Comparison of ENCODE assay signal across 26 cellular contexts in the genomic region with DNA sequence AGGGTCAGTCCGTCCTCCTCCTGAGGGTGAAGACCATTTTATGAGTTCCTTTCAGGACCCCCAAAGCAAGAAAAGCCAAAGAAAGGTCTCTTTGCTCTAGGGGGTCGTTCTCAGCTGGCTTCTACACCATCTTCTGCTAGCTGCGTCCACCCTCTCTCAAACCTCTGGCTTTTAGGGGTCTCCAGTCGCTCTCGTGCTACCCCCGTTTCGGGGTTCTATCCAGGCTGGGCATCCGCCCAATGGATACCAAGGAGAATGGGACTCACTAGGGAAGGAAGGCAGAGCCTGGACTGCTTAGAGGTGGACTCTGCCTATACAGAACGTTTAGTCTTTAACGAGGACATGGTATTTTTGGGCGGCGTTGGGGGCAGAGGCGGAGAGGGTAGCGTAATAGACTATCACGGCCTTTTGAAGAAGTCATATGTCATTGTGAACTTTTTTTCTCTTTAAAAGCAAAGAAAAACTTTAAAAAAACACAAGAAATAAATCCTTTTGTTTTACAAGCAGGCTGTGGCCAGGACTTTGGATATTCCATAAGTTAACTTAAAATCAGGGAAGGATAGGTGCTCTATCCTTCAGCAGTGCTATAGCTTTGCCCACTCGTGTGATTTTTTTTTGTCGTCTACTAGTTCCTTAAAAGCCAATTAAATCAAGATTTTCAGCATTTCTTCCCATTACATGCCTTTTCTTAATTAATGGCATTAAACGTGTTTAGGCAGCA. TPM values are rescaled to one million over a fixed set of nuclear protein-coding genes. Genes with fewer than 3 reads are reported as not detected.
DNase-seq lines count a peak whose midpoint lies in the region; ATAC-seq, FAIRE-seq and TF ChIP-seq lines count a peak whose summit lies in the region.
"Had no signal": no experiment of that assay in that cellular context is flagged by ENCODE, and none has a peak within 500 bp of the region (broad histone marks: within the 10 kb centered on the region; RNA-seq: fewer than 3 reads in every experiment).

No MANE protein-coding gene starts in this region.

- H4K20me1 ChIP-seq in GM23338 (replicated peaks; ENCODE audit: insufficient read depth) (peaks cover 24% of the 10 kb centered on the region; the same call in 1 of the 2 replicates), PC-9 (ENCODE audit: insufficient read depth) (no peaks in the 10 kb centered on the region)

- peak overlapping the region; percentile 24 for H3K4me3 Mint-ChIP-seq in T-helper 2 cell treated with Interferon-gamma antibody and Interleukin-4, amounts not matched to agents 5 μg/mL and 100 μg/mL, for 36 hours
- peak overlapping the region; percentile 82; the same call in 2 of the 3 replicates for H3K4me3 Mint-ChIP-seq in GM23338
- peak overlapping the region; percentile 56 for H3K4me3 Mint-ChIP-seq in endodermal cell
- peak overlapping the region; percentile 85 to 87 (median 86) for H3K4me3 Mint-ChIP-seq in nephron

- H3F3A ChIP-seq in GM23338 (replicated peaks; ENCODE audit: low read depth): peaks cover 29% of the 10 kb centered on the region
- H3F3A ChIP-seq in PC-9 (ENCODE audit: insufficient read depth, low read depth): no peaks in the 10 kb centered on the region

- no peak for ATAC-seq in GM23338
- ATAC-seq: activated CD4-positive, CD25-positive, alpha-beta regulatory T cell treated with anti-CD3 and anti-CD28 coated beads, Interleukin-2, amount 50 U/mL, for 24 hours; left ventricle myocardium superior had no signal

- H3K4me2 ChIP-seq in GM23338: peak overlapping the region; percentile 73
- H3K4me2 ChIP-seq in PC-9: no peak overlapping the region

- BruUV-seq in PC-9 (replicated peaks; lab: Mats Ljungman, UMichigan): no TSS peak

- H3K9me3 ChIP-seq in endodermal cell (ENCODE audit: control insufficient read depth, low read length): no peaks in the 10 kb centered on the region
- no peaks in the 10 kb centered on the region for H3K9me3 ChIP-seq in PC-9 (ENCODE audit: insufficient read depth, low read depth)
- H3K9me3 ChIP-seq: ascending aorta, MG63, SJSA1 had no signal

- POLR2A ChIA-PET in PC-9 (lab: Charles Lee; ENCODE audit: unreplicated experiment): no interaction called here

- WGBS in endodermal cell (ENCODE audit: insufficient coverage in 1 of 2, insufficient read length in 1 of 2), 2 experiments: 8 to 14% methylated on average over 1 to 18 of the region's 18 CpGs

- H3K4me1 ChIP-seq in GM23338 (ENCODE audit: insufficient read depth) (peaks cover 76% of the 10 kb centered on the region), endodermal cell (ENCODE audit: control insufficient read depth, insufficient read depth, low read length) (peaks cover 19% of the 10 kb centered on the region), PC-9 (replicated peaks; ENCODE audit: insufficient read depth) (no peaks in the 10 kb centered on the region)

- CTCF ChIA-PET in PC-9 (lab: Charles Lee): no interaction called here

- H3K27me3 ChIP-seq in GM23338 (ENCODE audit: insufficient read depth): peaks cover 99% of the 10 kb centered on the region
- H3K27me3 ChIP-seq in endodermal cell (ENCODE audit: control insufficient read depth, insufficient read depth, low read length, poor library complexity, severe bottlenecking): peaks cover 90% of the 10 kb centered on the region
- H3K27me3 ChIP-seq in PC-9 (ENCODE audit: insufficient read depth, low read depth): no peaks in the 10 kb centered on the region
- H3K27me3 ChIP-seq: MG63, SJSA1 had no signal

- H3K36me3 Mint-ChIP-seq in T-helper 2 cell treated with Interferon-gamma antibody and Interleukin-4, amounts not matched to agents 5 μg/mL and 100 μg/mL, for 36 hours (ENCODE audit: low read depth): peaks cover 5% of the 10 kb centered on the region
- no peaks in the 10 kb centered on the region for H3K36me3 Mint-ChIP-seq in GM23338 (ENCODE audit: low read depth)
- no peaks in the 10 kb centered on the region for H3K36me3 Mint-ChIP-seq in endodermal cell (ENCODE audit: low read depth)
- peaks cover 9% of the 10 kb centered on the region for H3K36me3 Mint-ChIP-seq in nephron (ENCODE audit: low read depth)

- peak overlapping the region; percentile 83 for H3K4me3 ChIP-seq in GM23338
- peak overlapping the region; percentile 80 for H3K4me3 ChIP-seq in endodermal cell (ENCODE audit: low read length)
- no peak overlapping the region for H3K4me3 ChIP-seq in PC-9
- H3K4me3 ChIP-seq: ascending aorta, MG63, SJSA1 had no signal

- H3K9me2 ChIP-seq in GM23338 (ENCODE audit: insufficient read depth): no peaks in the 10 kb centered on the region
- H3K9me2 ChIP-seq in PC-9 (ENCODE audit: insufficient read depth): no peaks in the 10 kb centered on the region

- no peaks in the 10 kb centered on the region for H3K9me3 Mint-ChIP-seq in T-helper 2 cell treated with Interferon-gamma antibody and Interleukin-4, amounts not matched to agents 5 μg/mL and 100 μg/mL, for 36 hours
- H3K9me3 Mint-ChIP-seq in GM23338 (no peaks in the 10 kb centered on the region; the same call in none of the 3 replicates), endodermal cell (no peaks in the 10 kb centered on the region), nephron (no peaks in the 10 kb centered on the region)

- peak overlapping the region; percentile 61; the same call in 1 of the 2 replicates for H2AFZ ChIP-seq in GM23338
- H2AFZ ChIP-seq in PC-9: no peak overlapping the region

- TF ChIP-seq CTCF in GM23338 (conservative IDR thresholded peaks at IDR 0.05; ENCODE audit: low read depth in 2 of 2): no peak
- TF ChIP-seq CTCF in endodermal cell (conservative IDR thresholded peaks at IDR 0.05): no peak
- TF ChIP-seq CTCF in nephron (IDR thresholded peaks at IDR 0.05; ENCODE audit: unreplicated experiment in 3 of 3): no peak
- no peak for TF ChIP-seq CTCF in PC-9 (conservative IDR thresholded peaks at IDR 0.05)

- no peaks in the 10 kb centered on the region for H3K79me2 ChIP-seq in GM23338 (replicated peaks; ENCODE audit: insufficient read depth)
- no peaks in the 10 kb centered on the region for H3K79me2 ChIP-seq in PC-9 (ENCODE audit: low read depth)

- no peak for DNase-seq in T-helper 2 cell treated with Interferon-gamma antibody and Interleukin-4, amounts not matched to agents 5 μg/mL and 100 μg/mL, for 36 hours (ENCODE audit: low spot score)
- no peak for DNase-seq in T-helper 2 cell
- DNase-seq in GM23338 (ENCODE audit: low spot score): peak; percentile 21
- DNase-seq in endodermal cell: peak; percentile 67
- no peak for DNase-seq in PC-9
- no peak for DNase-seq in RCC 7860 (ENCODE audit: low spot score)
- DNase-seq in DMS 273 treated with DMSO at 0.1 percent for 48 hours (lab: John Stamatoyannopoulos, UW): no peak
- DNase-seq: activated CD8-positive, alpha-beta memory T cell treated with anti-CD3 and anti-CD28 coated beads, Interleukin-2, amount 50 U/mL, for 4 hours; activated gamma-delta T cell; Calu3; cerebellar nuclear complex; left ventricle myocardium superior; MG63; NCI-H1436; NCI-H510A; Peyer's patch; stimulated activated CD4-positive, alpha-beta T cell treated with anti-CD3 and anti-CD28 coated beads, Interleukin-15, amount 100 ng/mL, for 24 hours; T1000 had no signal

- intact Hi-C loops in PC-9 (cut with micrococcal nuclease; ENCODE audit: unreplicated experiment): loop anchor here (5.0 to 10.0 kb wide), 3 partner anchors 327 to 1405 kb away; no protein-coding TSS in a partner anchor

- peaks cover 93% of the 10 kb centered on the region for H3K27me3 Mint-ChIP-seq in T-helper 2 cell treated with Interferon-gamma antibody and Interleukin-4, amounts not matched to agents 5 μg/mL and 100 μg/mL, for 36 hours (ENCODE audit: low read depth)
- H3K27me3 Mint-ChIP-seq in GM23338 (ENCODE audit: insufficient read depth, low read depth, poor library complexity) (peaks cover 100% of the 10 kb centered on the region), endodermal cell (ENCODE audit: insufficient read depth) (peaks cover 94% of the 10 kb centered on the region), nephron (ENCODE audit: low read depth) (peaks cover 99% of the 10 kb centered on the region)

- no peak overlapping the region for H3K27ac ChIP-seq in GM23338 (ENCODE audit: low read depth)
- H3K27ac ChIP-seq in endodermal cell (ENCODE audit: low read depth, low read length): no peak overlapping the region
- H3K27ac ChIP-seq in PC-9: no peak overlapping the region
- H3K27ac ChIP-seq: ascending aorta, HL-60, Peyer's patch, SJSA1 had no signal

- peaks cover 10% of the 10 kb centered on the region for H3K4me1 Mint-ChIP-seq in T-helper 2 cell treated with Interferon-gamma antibody and Interleukin-4, amounts not matched to agents 5 μg/mL and 100 μg/mL, for 36 hours (ENCODE audit: low read depth)
- peaks cover 65% of the 10 kb centered on the region for H3K4me1 Mint-ChIP-seq in GM23338
- H3K4me1 Mint-ChIP-seq in endodermal cell: peaks cover 66% of the 10 kb centered on the region
- H3K4me1 Mint-ChIP-seq in nephron: peaks cover 63% of the 10 kb centered on the region

- peak overlapping the region; percentile 36 for H3K27ac Mint-ChIP-seq in T-helper 2 cell treated with Interferon-gamma antibody and Interleukin-4, amounts not matched to agents 5 μg/mL and 100 μg/mL, for 36 hours
- no peak overlapping the region for H3K27ac Mint-ChIP-seq in GM23338
- H3K27ac Mint-ChIP-seq in endodermal cell: no peak overlapping the region
- H3K27ac Mint-ChIP-seq in nephron: peak overlapping the region; percentile 55 to 88 (median 61)

- H3K36me3 ChIP-seq in GM23338 (ENCODE audit: insufficient read depth) (no peaks in the 10 kb centered on the region), endodermal cell (ENCODE audit: control insufficient read depth, insufficient read depth, low read length) (no peaks in the 10 kb centered on the region), PC-9 (ENCODE audit: low read depth) (no peaks in the 10 kb centered on the region)
- H3K36me3 ChIP-seq: ascending aorta, MG63, Peyer's patch had no signal

- no peak overlapping the region for H3K9ac ChIP-seq in endodermal cell (ENCODE audit: extremely low read depth, low read length, poor library complexity, severe bottlenecking)

- FAIRE-seq in RCC 7860 (lab: Jason Lieb, UNC): no peak
- FAIRE-seq: frontal cortex, GM18507 had no signal

TF ChIP-seq in GM23338, 12 proteins besides CTCF, POLR2A, EP300 and RAD21 (continues in another document):
- TF ChIP-seq CREB1 (CRISPR knock-in tag; IDR thresholded peaks at IDR 0.05; ENCODE audit: low read depth) (no peak), ETS1 (IDR thresholded peaks at IDR 0.05) (no peak)

RNA-seq across cellular contexts. Expression of gene PITX2, which starts 7.1 kb away (rescaled TPM):
- 0.35 and 0.52 TPM in 2 replicates for total RNA-seq in GM23338 (2014; rRNA removed; shearing (Covaris generic))
- 0.99 and 1.0 TPM in 2 replicates for polyA plus RNA-seq in GM23338 (2016; fragmentation: Nextera tagmentation; extraction: Ambion mirVana)
- total RNA-seq in endodermal cell: 10 to 100 TPM; 28.8 to 32.7 TPM
- 27.2 TPM for polyA plus RNA-seq in endodermal cell (2013, experiment 1 of 2)
- polyA plus RNA-seq in endodermal cell (2013, experiment 2 of 2): 34.7 TPM
- total RNA-seq in PC-9 (2021): 0.48 and 1.6 TPM in 2 replicates
- total RNA-seq: ascending aorta, Calu3, frontal cortex, temporal lobe had no signal

Comparison
In these comparisons a context has a peak if more than half of its experiments do, and no peak if none do; other contexts are left out.
1. DNase-seq: peak in GM23338 (single experiment) and endodermal cell (single experiment); none in T-helper 2 cell treated with Interferon-gamma antibody and Interleukin-4, amounts not matched to agents 5 μg/mL and 100 μg/mL, for 36 hours (single experiment), T-helper 2 cell (0 of 5), PC-9 (0 of 2), RCC 7860 (single experiment) and DMS 273 treated with DMSO at 0.1 percent for 48 hours (single experiment).
2. H3K27ac Mint-ChIP-seq: peak in T-helper 2 cell treated with Interferon-gamma antibody and Interleukin-4, amounts not matched to agents 5 μg/mL and 100 μg/mL, for 36 hours (single experiment) and nephron (3 of 3); none in GM23338 (single experiment) and endodermal cell (single experiment).
3. H3K4me3 Mint-ChIP-seq: peak in every context shown above with its lines; median percentile 86 in nephron; 82 in GM23338; 56 in endodermal cell; 24 in T-helper 2 cell treated with Interferon-gamma antibody and Interleukin-4, amounts not matched to agents 5 μg/mL and 100 μg/mL, for 36 hours.
4. RNA of gene PITX2, which starts 7.1 kb away (total RNA-seq): 28.8 to 32.7 TPM in endodermal cell; 0.35 to 0.52 TPM in GM23338 and 0.48 to 1.6 TPM in PC-9; every median in the first group is over 10 times any median in the second.